In the genomic region with DNA sequence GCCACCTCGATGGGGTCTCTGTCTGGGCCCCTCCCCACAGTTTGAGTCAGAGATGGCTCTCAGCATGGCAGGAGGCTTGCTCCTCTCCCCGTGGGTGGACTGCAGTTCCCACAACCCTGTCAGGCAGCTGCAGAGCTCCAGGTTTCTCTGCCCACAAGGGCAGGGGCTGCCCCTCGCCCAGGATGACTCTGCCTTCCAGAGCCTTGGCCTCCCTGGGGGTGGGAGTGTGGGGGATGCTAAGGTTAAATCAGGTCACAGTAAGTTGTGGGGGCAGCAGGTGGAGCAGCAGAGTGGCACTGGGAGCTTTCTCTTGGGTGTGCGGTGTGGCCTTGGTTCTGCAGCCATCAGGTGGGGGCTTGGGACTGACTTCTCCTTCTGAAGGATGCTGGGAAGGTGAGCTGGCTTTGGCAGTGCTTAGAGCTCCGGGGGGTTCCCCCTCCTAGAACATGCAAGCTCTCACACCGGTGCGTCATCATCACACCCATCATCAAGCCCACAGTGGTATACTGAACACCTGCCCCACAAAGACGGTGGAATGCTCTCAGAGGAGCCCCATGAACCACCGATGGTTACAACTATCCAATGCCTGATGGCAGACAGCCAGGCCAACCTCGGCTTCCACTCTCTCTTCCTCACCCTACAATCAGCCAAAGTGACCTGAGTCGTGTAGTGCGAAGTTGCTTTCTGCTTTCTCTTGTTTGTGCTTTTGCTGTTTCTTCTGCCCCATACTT, we compare ENCODE assay signal across 12 cellular contexts. TPM values are rescaled to one million over a fixed set of nuclear protein-coding genes. Genes with fewer than 3 reads are reported as not detected.
DNase-seq lines count a peak whose midpoint lies in the region; ATAC-seq, FAIRE-seq and TF ChIP-seq lines count a peak whose summit lies in the region.
"Had no signal": no experiment of that assay in that cellular context is flagged by ENCODE, and none has a peak within 500 bp of the region (broad histone marks: within the 10 kb centered on the region; RNA-seq: fewer than 3 reads in every experiment).

No MANE protein-coding gene starts in this region.

- intact Hi-C loops in activated CD4-positive, alpha-beta T cell treated with anti-CD3 and anti-CD28 coated beads, Interleukin-2, amount 10 ng/mL, durations not matched to agents 24 days and 14 days (cut with micrococcal nuclease) = no loop called here
- intact Hi-C loops in GM12878 (cut with micrococcal nuclease; ENCODE audit: unreplicated experiment) (loop anchor here (5.0 kb wide), 1 partner anchor 104 kb away; no protein-coding TSS in a partner anchor), ovary (cut with DNase I) (loop anchor here in 1 of 4 donors (10.0 kb wide), 1 partner anchor 114 kb away; no protein-coding TSS in a partner anchor), aorta (cut with DNase I) (loop anchor here (5.0 to 10.0 kb wide), 2 partner anchors 94 to 116 kb away; a partner anchor contains a TSS)

- no TSS peak for BruUV-seq in GM12878 (replicated peaks; lab: Mats Ljungman, UMichigan)

- RAD21 ChIA-PET in GM12878 (lab: Charles Lee; ENCODE audit: unreplicated experiment) = interaction anchor here (0.8 to 11.5 kb wide), 5 partner anchors 15 to 115 kb away, joined by 3 to 143 read pairs (median 4); a partner anchor contains a TSS

- in situ Hi-C loops in GM12878 (cut with MboI) = no loop called here

- H3K4me1 ChIP-seq in HEK293 (ENCODE audit: control insufficient read depth, insufficient read depth, low read length) (peaks cover 8% of the 10 kb centered on the region; the same call in 1 of the 2 replicates), GM12878 (ENCODE audit: control insufficient read depth, insufficient read depth, low read length) (peaks cover 44% of the 10 kb centered on the region), ovary (ENCODE audit: insufficient read depth) (no peaks in the 10 kb centered on the region), aorta (ENCODE audit: control insufficient read depth in 1 of 2, insufficient read depth in 2 of 2, low read length in 2 of 2) (no peaks in the 10 kb centered on the region)

- no peak overlapping the region; the same call in 1 of the 2 replicates for H3K9ac ChIP-seq in GM12878 (ENCODE audit: control insufficient read depth, insufficient read depth, low read length)

- no peak overlapping the region for H3K4me3 ChIP-seq in HEK293 (ENCODE audit: low read depth, low read length)
- no peak overlapping the region for H3K4me3 ChIP-seq in GM12878
- H3K4me3 ChIP-seq in ovary = no peak overlapping the region
- no peak overlapping the region for H3K4me3 ChIP-seq in aorta (ENCODE audit: low read length in 2 of 2)
- H3K4me3 ChIP-seq: mucosa of descending colon had no signal

- peak; percentile 42 for ATAC-seq in GM12878
- ATAC-seq in aorta (ENCODE audit: low FRiP score) = no peak
- ATAC-seq: foreskin keratinocyte, mucosa of descending colon had no signal

- H3K9me3 Mint-ChIP-seq in activated CD4-positive, alpha-beta T cell treated with anti-CD3 and anti-CD28 coated beads, Interleukin-2, amount 10 ng/mL, durations not matched to agents 24 days and 14 days = no peaks in the 10 kb centered on the region

- peak overlapping the region; percentile 19 for H3K27ac Mint-ChIP-seq in activated CD4-positive, alpha-beta T cell treated with anti-CD3 and anti-CD28 coated beads, Interleukin-2, amount 10 ng/mL, durations not matched to agents 24 days and 14 days

- SMC1A ChIA-PET in GM12878 (lab: Charles Lee; ENCODE audit: uncharacterized antibody, unreplicated experiment) = interaction anchor here (0.7 to 4.0 kb wide), 7 partner anchors 11 to 101 kb away, joined by 3 to 24 read pairs (median 6); a partner anchor contains a TSS

- no peaks in the 10 kb centered on the region for H3K36me3 Mint-ChIP-seq in activated CD4-positive, alpha-beta T cell treated with anti-CD3 and anti-CD28 coated beads, Interleukin-2, amount 10 ng/mL, durations not matched to agents 24 days and 14 days (ENCODE audit: low read depth)

- no peak for FAIRE-seq in GM12878 (lab: Jason Lieb, UNC)

- H3K36me3 ChIP-seq in HEK293 (ENCODE audit: control insufficient read depth in 2 of 2, insufficient read depth in 1 of 2, low read length in 2 of 2) = no peaks in the 10 kb centered on the region
- no peaks in the 10 kb centered on the region for H3K36me3 ChIP-seq in GM12878 (ENCODE audit: control insufficient read depth in 2 of 2, insufficient read depth in 2 of 2, low read length in 1 of 2)
- H3K36me3 ChIP-seq in ovary = no peaks in the 10 kb centered on the region
- no peaks in the 10 kb centered on the region for H3K36me3 ChIP-seq in aorta (ENCODE audit: control insufficient read depth in 1 of 2, insufficient read depth in 2 of 2, low read length in 1 of 2)

- no peaks in the 10 kb centered on the region for H3K27me3 Mint-ChIP-seq in activated CD4-positive, alpha-beta T cell treated with anti-CD3 and anti-CD28 coated beads, Interleukin-2, amount 10 ng/mL, durations not matched to agents 24 days and 14 days

- DNase-seq in activated CD4-positive, alpha-beta T cell treated with anti-CD3 and anti-CD28 coated beads, Interleukin-2, amount 10 ng/mL, durations not matched to agents 24 days and 14 days = no peak
- no peak for DNase-seq in activated CD4-positive, alpha-beta T cell treated with anti-CD3 and anti-CD28 coated beads, Interleukin-2, amount 50 U/mL, for 1 hour
- DNase-seq in GM12878 (ENCODE audit: low read depth, low spot score) (no peak), GOT3 (lab: John Stamatoyannopoulos, UW) (no peak), ovary (no peak), aorta (no peak)
- peak; percentile 5 for DNase-seq in stimulated activated CD8-positive, alpha-beta memory T cell treated with anti-CD3 and anti-CD28 coated beads, Interleukin-12 subunit alpha, Interleukin-12 subunit beta, amount 100 ng/mL, for 24 hours (ENCODE audit: extremely low read depth)
- DNase-seq: ACHN, foreskin keratinocyte, mucosa of descending colon, NCI-H2171 had no signal

- H3K4me2 ChIP-seq in GM12878 (ENCODE audit: control insufficient read depth, insufficient read depth) = 0 out of 2 replicates have a peak overlapping the region, but pooled peaks have one; percentile 34

- H3K4me3 Mint-ChIP-seq in activated CD4-positive, alpha-beta T cell treated with anti-CD3 and anti-CD28 coated beads, Interleukin-2, amount 10 ng/mL, durations not matched to agents 24 days and 14 days = no peak overlapping the region

- WGBS in GM12878 (ENCODE audit: insufficient coverage, insufficient replicate concordance, low lambda C conversion rate, missing lambda C conversion rate) = 33% methylated on average over 12 of the region's 12 CpGs
- WGBS in ovary, 3 donors = 70 to 72% (median 71%) methylated on average over 12 of the region's 12 CpGs
- 75 to 88% methylated on average over 12 of the region's 12 CpGs for WGBS in aorta, 2 donors

- no peaks in the 10 kb centered on the region for H4K20me1 ChIP-seq in GM12878 (ENCODE audit: control insufficient read depth, insufficient read depth)

- TF ChIP-seq POLR2A in GM12878 (IDR thresholded peaks at IDR 0.05; ENCODE audit: low read depth, low read length) = no peak
- TF ChIP-seq POLR2A in ovary (IDR thresholded peaks at IDR 0.05) = no peak

- TF ChIP-seq EP300 in GM12878 (IDR thresholded peaks at IDR 0.05; ENCODE audit: borderline replicate concordance in 1 of 2, control insufficient read depth in 1 of 2, low read depth in 2 of 2, low read length in 2 of 2) (no peak), ovary (IDR thresholded peaks at IDR 0.05) (no peak)

- H3K27me3 ChIP-seq in GM12878 (replicated peaks in 1 of 2; ENCODE audit: control insufficient read depth in 2 of 2, insufficient read depth in 2 of 2, low read length in 1 of 2) = no peaks in the 10 kb centered on the region
- no peaks in the 10 kb centered on the region for H3K27me3 ChIP-seq in ovary
- no peaks in the 10 kb centered on the region for H3K27me3 ChIP-seq in aorta (ENCODE audit: control insufficient read depth in 1 of 2, insufficient read depth in 2 of 2, low read length in 1 of 2)

- TF ChIP-seq RAD21 in GM12878 (IDR thresholded peaks at IDR 0.05; ENCODE audit: insufficient read depth, low read depth, low read length) = no peak

- H3K27ac ChIP-seq in HEK293 (ENCODE audit: extremely low read depth, low read depth, low read length) (no peak overlapping the region), GM12878 (ENCODE audit: control insufficient read depth, insufficient read depth) (0 out of 2 replicates have a peak overlapping the region, but pooled peaks have one; percentile 12), ovary (no peak overlapping the region), aorta (ENCODE audit: low read depth in 1 of 2, low read length in 2 of 2) (no peak overlapping the region)
- H3K27ac ChIP-seq: foreskin keratinocyte had no signal

- no peaks in the 10 kb centered on the region for H3K79me2 ChIP-seq in GM12878 (ENCODE audit: control insufficient read depth, insufficient read depth, low read length)

- POLR2A ChIA-PET in HEK293 (lab: Yijun Ruan, JAX) = no interaction called here
- POLR2A ChIA-PET in GM12878 (lab: Charles Lee) = interaction anchor here (0.5 to 9.1 kb wide), 8 partner anchors 8 to 218 kb away, joined by 3 to 100 read pairs (median 4); a partner anchor contains a TSS

- peak overlapping the region; percentile 54 for H2AFZ ChIP-seq in GM12878 (ENCODE audit: control insufficient read depth, low read depth, low read length)

- CTCF ChIA-PET in HEK293 (lab: Yijun Ruan, JAX) (interaction anchor here (0.8 kb wide), 1 partner anchor 10 kb away, joined by 3 read pairs; no protein-coding TSS in a partner anchor), GM12878 (lab: Yijun Ruan, JAX) (interaction anchor here (0.7 to 2.4 kb wide), 9 partner anchors 8 to 460 kb away, joined by 3 to 15 read pairs (median 3); no protein-coding TSS in a partner anchor)

- peaks cover 34% of the 10 kb centered on the region for H3K4me1 Mint-ChIP-seq in activated CD4-positive, alpha-beta T cell treated with anti-CD3 and anti-CD28 coated beads, Interleukin-2, amount 10 ng/mL, durations not matched to agents 24 days and 14 days

- H3K9me3 ChIP-seq in HEK293 (ENCODE audit: control insufficient read depth, insufficient read depth, low read depth, low read length) (no peaks in the 10 kb centered on the region), GM12878 (replicated peaks; ENCODE audit: control insufficient read depth, insufficient read depth, low read length) (no peaks in the 10 kb centered on the region), ovary (no peaks in the 10 kb centered on the region), aorta (ENCODE audit: control insufficient read depth, low read length) (no peaks in the 10 kb centered on the region)
- H3K9me3 ChIP-seq: mucosa of descending colon had no signal

- no peak for TF ChIP-seq CTCF in HEK293 (tag by site-specific recombination; IDR thresholded peaks at IDR 0.05)
- no peak for TF ChIP-seq CTCF in GM12878 (IDR thresholded peaks at IDR 0.05 in 2 of 3, conservative IDR thresholded peaks at IDR 0.05 in 1 of 3; ENCODE audit: control insufficient read depth in 2 of 3, extremely low read depth in 1 of 3, insufficient read depth in 1 of 3, low read depth in 3 of 3, low read length in 3 of 3)
- TF ChIP-seq CTCF in ovary (IDR thresholded peaks at IDR 0.05) = no peak

RNA-seq across cellular contexts. Expression of a gene that starts 39.7 kb away (rescaled TPM):
- 434 and 441 TPM in 2 replicates for total RNA-seq in activated CD4-positive, alpha-beta T cell treated with anti-CD3 and anti-CD28 coated beads, Interleukin-2, amount 10 ng/mL, durations not matched to agents 24 days and 14 days
- 77.0 and 96.5 TPM in 2 replicates for total RNA-seq in GM12878 (2013; cell fraction: nucleolus; rRNA removed)
- total RNA-seq in GM12878 (2014; rRNA removed) (236 and 275 TPM in 2 replicates), GM12878 (2014; rRNA removed; fragmentation: Illumina TruSeq; extraction: Trizol) (440 and 441 TPM in 2 replicates), GM12878 (2021) (375 and 388 TPM in 2 replicates), ovary (100 to 1,000 TPM in 5 of 7 donors, 10 to 100 TPM in 2; 64.3 to 206 (median 158) TPM), aorta (100 to 1,000 TPM; 100 to 133 TPM)
- 97.7 TPM for polyA plus RNA-seq in GM12878 (2011; ENCODE audit: low read depth)
- polyA plus RNA-seq in GM12878 (2011; rRNA removed) (491 and 785 TPM in 2 replicates), GM12878 (2014; fragmentation: Illumina TruSeq; extraction: Trizol) (390 and 413 TPM in 2 replicates), GM12878 (2014; fragmentation: Nextera tagmentation; extraction: Ambion mirVana) (100 to 1,000 TPM; 538 to 852 TPM), GM12878 (2014; rRNA removed) (269 and 302 TPM in 2 replicates), GM12878 (2016; fragmentation: Nextera tagmentation; extraction: Ambion mirVana) (100 to 1,000 TPM; 255 to 334 TPM), ovary (100 to 1,000 TPM; 140 to 173 TPM), aorta (100 to 1,000 TPM in 1 of 2 donors, 10 to 100 TPM in 1; 99.0 to 136 TPM)
- 225 and 239 TPM in 2 replicates for polyA plus RNA-seq in GM12878 (2011; cell fraction: cytosol; rRNA removed)
- 76.8 and 103 TPM in 2 replicates for polyA plus RNA-seq in GM12878 (2011; cell fraction: nucleus; rRNA removed)
- polyA plus RNA-seq in GM12878 (2012) = 230 and 359 TPM in 2 replicates
- polyA minus RNA-seq in GM12878 (2011; rRNA and poly(A)+ RNA removed) = 120 and 155 TPM in 2 replicates
- polyA minus RNA-seq in GM12878 (2011; cell fraction: cytosol; rRNA and poly(A)+ RNA removed) = 134 and 182 TPM in 2 replicates
- 48.6 and 71.8 TPM in 2 replicates for polyA minus RNA-seq in GM12878 (2011; cell fraction: nucleus; rRNA and poly(A)+ RNA removed)

RNA-seq across cellular contexts. Expression of a gene that starts 40.1 kb away (rescaled TPM):
- 49.5 and 53.4 TPM in 2 replicates for total RNA-seq in activated CD4-positive, alpha-beta T cell treated with anti-CD3 and anti-CD28 coated beads, Interleukin-2, amount 10 ng/mL, durations not matched to agents 24 days and 14 days
- total RNA-seq in GM12878 (2013; cell fraction: nucleolus; rRNA removed) = 143 and 144 TPM in 2 replicates
- total RNA-seq in GM12878 (2014; rRNA removed) (66.3 and 76.5 TPM in 2 replicates), GM12878 (2014; rRNA removed; fragmentation: Illumina TruSeq; extraction: Trizol) (65.4 and 69.1 TPM in 2 replicates), GM12878 (2021) (55.8 and 58.7 TPM in 2 replicates), ovary (10 to 100 TPM; 35.3 to 54.5 (median 40.4) TPM), aorta (10 to 100 TPM; 39.0 to 44.3 TPM)
- 33.5 TPM for polyA plus RNA-seq in GM12878 (2011; ENCODE audit: low read depth)
- polyA plus RNA-seq in GM12878 (2011; rRNA removed) (109 and 121 TPM in 2 replicates), GM12878 (2014; fragmentation: Illumina TruSeq; extraction: Trizol) (50.2 and 58.3 TPM in 2 replicates), GM12878 (2014; fragmentation: Nextera tagmentation; extraction: Ambion mirVana) (10 to 100 TPM; 19.9 to 29.5 TPM), GM12878 (2014; rRNA removed) (35.1 and 40.9 TPM in 2 replicates), GM12878 (2016; fragmentation: Nextera tagmentation; extraction: Ambion mirVana) (10 to 100 TPM; 40.8 to 43.7 TPM), ovary (10 to 100 TPM; 15.9 to 49.2 TPM), aorta (10 to 100 TPM; 10.1 to 15.1 TPM)
- 76.2 and 79.0 TPM in 2 replicates for polyA plus RNA-seq in GM12878 (2011; cell fraction: cytosol; rRNA removed)
- 58.8 and 86.5 TPM in 2 replicates for polyA plus RNA-seq in GM12878 (2011; cell fraction: nucleus; rRNA removed)
- 33.8 and 41.8 TPM in 2 replicates for polyA plus RNA-seq in GM12878 (2012)
- 237 and 247 TPM in 2 replicates for polyA minus RNA-seq in GM12878 (2011; rRNA and poly(A)+ RNA removed)
- 43.0 and 56.1 TPM in 2 replicates for polyA minus RNA-seq in GM12878 (2011; cell fraction: cytosol; rRNA and poly(A)+ RNA removed)
- polyA minus RNA-seq in GM12878 (2011; cell fraction: nucleus; rRNA and poly(A)+ RNA removed) = 41.6 and 49.9 TPM in 2 replicates
